ENCODE assay signal across 8 cellular contexts in the genomic region with DNA sequence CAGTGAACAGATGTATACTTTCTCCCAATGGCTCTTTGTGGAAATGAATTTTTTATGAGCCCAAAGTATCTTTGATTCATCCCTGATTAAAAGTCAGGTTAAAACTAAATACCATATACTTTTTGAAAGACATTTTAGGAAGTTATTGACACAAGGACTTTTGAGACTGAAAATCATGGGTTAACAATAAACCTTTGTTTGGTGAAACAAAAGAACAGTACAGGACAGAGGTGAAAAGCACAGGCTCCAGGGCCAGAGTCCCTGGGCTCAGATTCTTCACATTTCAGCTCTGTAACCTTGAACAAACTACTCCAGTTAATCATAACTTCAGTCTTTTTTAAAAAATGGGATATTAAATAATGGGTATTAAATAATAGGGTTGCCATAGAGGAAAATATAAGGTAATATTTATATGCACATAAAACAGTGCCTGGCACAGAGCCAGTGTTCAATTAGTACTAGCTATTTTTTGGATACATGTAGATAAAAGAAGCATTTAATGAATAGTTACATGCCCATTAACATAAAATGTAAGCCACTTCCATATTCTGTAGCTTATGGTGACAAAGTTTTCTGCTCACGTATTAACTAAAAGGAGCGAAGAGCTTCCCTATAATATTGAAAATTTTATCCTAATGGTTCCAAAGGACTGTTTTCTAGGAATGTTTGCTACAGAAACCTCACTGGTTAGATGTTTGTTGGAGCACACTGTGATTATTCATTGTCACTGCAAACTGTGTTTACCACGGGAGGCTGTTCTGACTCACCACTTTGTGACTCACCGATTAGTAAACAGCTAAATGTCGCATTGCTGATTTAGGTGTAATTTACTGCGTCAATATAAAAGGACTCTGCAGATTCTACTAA.
A peak's percentile ranks its signal among the peaks of the same experiment; 100 is the strongest.
DNase-seq lines count a peak whose midpoint lies in the region; ATAC-seq and TF ChIP-seq lines count a peak whose summit lies in the region.

No MANE protein-coding gene starts in this region.

- H3K27me3 Mint-ChIP-seq in CD8-positive, alpha-beta memory T cell, result no peaks in the 10 kb centered on the region
- no peaks in the 10 kb centered on the region for H3K27me3 Mint-ChIP-seq in T-helper 2 cell treated with Interferon-gamma antibody and Interleukin-4, amounts not matched to agents 5 μg/mL and 100 μg/mL, for 36 hours (ENCODE audit: low read depth)

- no peak overlapping the region for H3K27ac Mint-ChIP-seq in CD8-positive, alpha-beta memory T cell
- no peak overlapping the region for H3K27ac Mint-ChIP-seq in T-helper 2 cell treated with Interferon-gamma antibody and Interleukin-4, amounts not matched to agents 5 μg/mL and 100 μg/mL, for 36 hours

- no peaks in the 10 kb centered on the region for H3K4me1 ChIP-seq in foreskin keratinocyte
- H3K4me1 ChIP-seq in CD8-positive, alpha-beta memory T cell (ENCODE audit: insufficient read depth, low read length), result no peaks in the 10 kb centered on the region

- no peaks in the 10 kb centered on the region for H3K4me1 Mint-ChIP-seq in CD8-positive, alpha-beta memory T cell
- no peaks in the 10 kb centered on the region for H3K4me1 Mint-ChIP-seq in T-helper 2 cell treated with Interferon-gamma antibody and Interleukin-4, amounts not matched to agents 5 μg/mL and 100 μg/mL, for 36 hours (ENCODE audit: low read depth)

- no peak overlapping the region for H3K4me3 ChIP-seq in CD8-positive, alpha-beta memory T cell (ENCODE audit: low read length)

- peak; percentile 86 for ATAC-seq in foreskin keratinocyte

- H3K27ac ChIP-seq in RWPE1, result no peak overlapping the region
- no peak overlapping the region for H3K27ac ChIP-seq in foreskin keratinocyte
- no peak overlapping the region for H3K27ac ChIP-seq in CD8-positive, alpha-beta memory T cell (ENCODE audit: low read depth, low read length)

- no peaks in the 10 kb centered on the region for H3K36me3 Mint-ChIP-seq in CD8-positive, alpha-beta memory T cell
- H3K36me3 Mint-ChIP-seq in T-helper 2 cell treated with Interferon-gamma antibody and Interleukin-4, amounts not matched to agents 5 μg/mL and 100 μg/mL, for 36 hours (ENCODE audit: low read depth), result no peaks in the 10 kb centered on the region

- no peak for TF ChIP-seq CTCF in RWPE1 (conservative IDR thresholded peaks at IDR 0.05; ENCODE audit: low read depth)
- TF ChIP-seq CTCF in foreskin keratinocyte (conservative IDR thresholded peaks at IDR 0.05), result no peak

- POLR2A ChIA-PET in RWPE1 (lab: Yijun Ruan, JAX; ENCODE audit: low non-redundant PET), result no interaction called here
- POLR2A ChIA-PET in CD8-positive, alpha-beta memory T cell (lab: Charles Lee), result no interaction called here

- peaks cover 3% of the 10 kb centered on the region for H3K27me3 ChIP-seq in foreskin keratinocyte
- H3K27me3 ChIP-seq in CD8-positive, alpha-beta memory T cell (ENCODE audit: insufficient read depth, low read length, poor library complexity, severe bottlenecking), result no peaks in the 10 kb centered on the region

- CTCF ChIA-PET in RWPE1 (lab: Yijun Ruan, JAX), result interaction anchor here (0.7 kb wide), 1 partner anchor 249 kb away, joined by 3 read pairs; no protein-coding TSS in a partner anchor
- CTCF ChIA-PET in CD8-positive, alpha-beta memory T cell (lab: Charles Lee), result no interaction called here

- H3K36me3 ChIP-seq in CD8-positive, alpha-beta memory T cell (ENCODE audit: insufficient read depth, low read length), result no peaks in the 10 kb centered on the region

- no peak overlapping the region for H3K4me3 Mint-ChIP-seq in CD8-positive, alpha-beta memory T cell
- no peak overlapping the region for H3K4me3 Mint-ChIP-seq in T-helper 2 cell treated with Interferon-gamma antibody and Interleukin-4, amounts not matched to agents 5 μg/mL and 100 μg/mL, for 36 hours

- no peaks in the 10 kb centered on the region for H3K9me3 Mint-ChIP-seq in CD8-positive, alpha-beta memory T cell
- H3K9me3 Mint-ChIP-seq in T-helper 2 cell treated with Interferon-gamma antibody and Interleukin-4, amounts not matched to agents 5 μg/mL and 100 μg/mL, for 36 hours, result no peaks in the 10 kb centered on the region

- H3K9me3 ChIP-seq in CD8-positive, alpha-beta memory T cell (ENCODE audit: low read length), result no peaks in the 10 kb centered on the region

- peak; percentile 19 for DNase-seq in NCI-H748 (lab: John Stamatoyannopoulos, UW; ENCODE audit: unreplicated experiment)
- DNase-seq in NCI-H748 treated with DMSO at 0.1 percent for 48 hours (lab: John Stamatoyannopoulos, UW), result no peak
- peak; percentile 57 for DNase-seq in RWPE1 (ENCODE audit: low spot score)
- DNase-seq in foreskin keratinocyte, result peak in 1 of 2 donors; percentile 53
- DNase-seq in superior temporal gyrus (ENCODE audit: extremely low spot score), result peak; percentile 84
- DNase-seq in activated CD4-positive, alpha-beta T cell treated with anti-CD3 and anti-CD28 coated beads for 48 hours, result no peak
- no peak for DNase-seq in CD8-positive, alpha-beta memory T cell
- DNase-seq in T-helper 2 cell treated with Interferon-gamma antibody and Interleukin-4, amounts not matched to agents 5 μg/mL and 100 μg/mL, for 36 hours (ENCODE audit: low spot score), result no peak

Comparison
In these comparisons a context has a peak if more than half of its experiments do, and no peak if none do; other contexts are left out.
1. DNase-seq: peak in NCI-H748 (single experiment), RWPE1 (single experiment) and superior temporal gyrus (single experiment); none in NCI-H748 treated with DMSO at 0.1 percent for 48 hours (single experiment), activated CD4-positive, alpha-beta T cell treated with anti-CD3 and anti-CD28 coated beads for 48 hours (single experiment), CD8-positive, alpha-beta memory T cell (0 of 5) and T-helper 2 cell treated with Interferon-gamma antibody and Interleukin-4, amounts not matched to agents 5 μg/mL and 100 μg/mL, for 36 hours (single experiment).